12 cellular contexts compared by ENCODE assay signal in the genomic region with DNA sequence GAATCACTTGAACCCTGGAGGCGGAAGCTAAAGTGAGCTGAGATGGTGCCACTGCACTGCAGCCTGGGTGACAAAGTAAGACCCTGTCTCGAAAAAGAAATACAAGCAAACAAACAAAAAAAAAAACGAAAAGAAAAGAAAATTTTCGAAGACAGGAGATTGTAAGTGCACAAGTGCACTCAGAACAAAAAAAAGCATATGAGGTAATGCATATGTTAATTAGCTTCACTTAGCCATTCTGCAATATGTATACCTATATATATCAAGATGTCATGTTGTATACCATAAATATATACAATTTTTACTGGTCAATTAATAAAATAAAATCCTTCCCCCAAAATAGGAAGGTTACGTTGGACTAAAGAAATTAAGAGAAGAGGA.
DNase-seq lines count a peak whose midpoint lies in the region; ATAC-seq and TF ChIP-seq lines count a peak whose summit lies in the region.
"Had no signal": no experiment of that assay in that cellular context is flagged by ENCODE, and none has a peak within 500 bp of the region (broad histone marks: within the 10 kb centered on the region; RNA-seq: fewer than 3 reads in every experiment).

No MANE protein-coding gene starts in this region.

- TF ChIP-seq POLR2A in heart left ventricle (IDR thresholded peaks at IDR 0.05) (no peak), prostate gland (IDR thresholded peaks at IDR 0.05) (no peak)

- CTCF ChIA-PET in CD4-positive, alpha-beta T cell (lab: Charles Lee) = no interaction called here

- H3K4me3 Mint-ChIP-seq in osteocyte (ENCODE audit: unreplicated experiment) = no peak overlapping the region
- H3K4me3 Mint-ChIP-seq in CD4-positive, alpha-beta T cell = no peak overlapping the region
- H3K4me3 Mint-ChIP-seq: activated naive CD8-positive, alpha-beta T cell had no signal

- peaks cover 6 to 65% (median 51%) of the 10 kb centered on the region in 12 donors for H3K4me1 ChIP-seq in heart left ventricle
- peaks cover 4 to 16% of the 10 kb centered on the region in 2 donors for H3K4me1 ChIP-seq in esophagus (ENCODE audit: control insufficient read depth in 2 of 2, insufficient read depth in 2 of 2, low read length in 1 of 2)
- peaks cover 25% of the 10 kb centered on the region for H3K4me1 ChIP-seq in prostate gland (replicated peaks)
- no peaks in the 10 kb centered on the region for H3K4me1 ChIP-seq in effector memory CD4-positive, alpha-beta T cell (ENCODE audit: control insufficient read depth, insufficient read depth, low read length, poor library complexity, severe bottlenecking)

- 47 to 86% (median 54%) methylated on average over 5 of the region's 5 CpGs for WGBS in heart left ventricle, 4 donors
- 29 to 56% methylated on average over 5 of the region's 5 CpGs for WGBS in esophagus, 2 donors
- 58% methylated on average over 5 of the region's 5 CpGs for WGBS in prostate gland

- TF ChIP-seq CTCF in heart left ventricle (IDR thresholded peaks at IDR 0.05) (no peak), prostate gland (IDR thresholded peaks at IDR 0.05) (no peak), foreskin fibroblast (IDR thresholded peaks at IDR 0.05; ENCODE audit: low read depth, low read length) (no peak), osteocyte (IDR thresholded peaks at IDR 0.05) (no peak)
- TF ChIP-seq CTCF in CD4-positive, alpha-beta T cell (IDR thresholded peaks at IDR 0.05) = no peak

- H3K36me3 ChIP-seq in heart left ventricle (peaks cover 0 to 19% (median 0%) of the 10 kb centered on the region in 9 donors), esophagus (ENCODE audit: control insufficient read depth in 2 of 2, insufficient read depth in 2 of 2, low read length in 1 of 2) (no peaks in the 10 kb centered on the region), prostate gland (no peaks in the 10 kb centered on the region)
- no peaks in the 10 kb centered on the region for H3K36me3 ChIP-seq in effector memory CD4-positive, alpha-beta T cell (ENCODE audit: control insufficient read depth, insufficient read depth, low read length)

- H3K4me1 Mint-ChIP-seq in osteocyte (ENCODE audit: unreplicated experiment) = peaks cover 52% of the 10 kb centered on the region
- no peaks in the 10 kb centered on the region for H3K4me1 Mint-ChIP-seq in CD4-positive, alpha-beta T cell (ENCODE audit: low read depth)

- intact Hi-C loops in heart left ventricle (cut with DNase I) = loop anchor here (5.0 to 10.0 kb wide), 15 partner anchors 38 to 193 kb away; no protein-coding TSS in a partner anchor
- intact Hi-C loops in Right ventricle myocardium inferior (cut with DNase I) = loop anchor here (5.0 kb wide), 2 partner anchors 52 to 112 kb away; no protein-coding TSS in a partner anchor
- intact Hi-C loops in prostate gland (cut with DNase I) = loop anchor here (5.0 to 10.0 kb wide), 2 partner anchors 107 to 191 kb away; no protein-coding TSS in a partner anchor
- intact Hi-C loops in CD4-positive, alpha-beta T cell (cut with DNase I, micrococcal nuclease) = no loop called here

- H3K9me3 ChIP-seq in heart left ventricle = no peaks in the 10 kb centered on the region
- no peaks in the 10 kb centered on the region for H3K9me3 ChIP-seq in esophagus (ENCODE audit: control insufficient read depth in 2 of 2, insufficient read depth in 1 of 2, low read depth in 1 of 2, low read length in 1 of 2)
- H3K9me3 ChIP-seq in prostate gland = no peaks in the 10 kb centered on the region
- no peaks in the 10 kb centered on the region for H3K9me3 ChIP-seq in CD4-positive, alpha-beta T cell (ENCODE audit: control insufficient read depth, low read length)
- no peaks in the 10 kb centered on the region for H3K9me3 ChIP-seq in effector memory CD4-positive, alpha-beta T cell (ENCODE audit: control insufficient read depth, low read length)
- H3K9me3 ChIP-seq: SJSA1 had no signal

- no peaks in the 10 kb centered on the region for H3K27me3 Mint-ChIP-seq in osteocyte (ENCODE audit: unreplicated experiment)
- H3K27me3 Mint-ChIP-seq in CD4-positive, alpha-beta T cell = peaks cover 29% of the 10 kb centered on the region

- H3K4me3 ChIP-seq in heart left ventricle = peak overlapping the region in 8 of 12 donors; percentile 46 to 58 (median 54)
- no peak overlapping the region for H3K4me3 ChIP-seq in esophagus (ENCODE audit: low read depth in 1 of 2, low read length in 2 of 2)
- H3K4me3 ChIP-seq in prostate gland = no peak overlapping the region
- H3K4me3 ChIP-seq in foreskin fibroblast (ENCODE audit: low read depth in 1 of 2, low read length in 2 of 2) = no peak overlapping the region
- no peak overlapping the region for H3K4me3 ChIP-seq in effector memory CD4-positive, alpha-beta T cell (ENCODE audit: insufficient read depth, low read depth, low read length, poor library complexity, severe bottlenecking)

- no peak overlapping the region for H3K27ac Mint-ChIP-seq in osteocyte (ENCODE audit: unreplicated experiment)
- H3K27ac Mint-ChIP-seq in CD4-positive, alpha-beta T cell = no peak overlapping the region
- H3K27ac Mint-ChIP-seq: activated naive CD8-positive, alpha-beta T cell had no signal

- H3K27me3 ChIP-seq in heart left ventricle (no peaks in the 10 kb centered on the region), esophagus (ENCODE audit: control insufficient read depth in 1 of 2, insufficient read depth in 2 of 2, low read length in 2 of 2) (no peaks in the 10 kb centered on the region), prostate gland (replicated peaks; ENCODE audit: insufficient read depth) (no peaks in the 10 kb centered on the region)
- peaks cover 7% of the 10 kb centered on the region for H3K27me3 ChIP-seq in CD4-positive, alpha-beta T cell (ENCODE audit: control insufficient read depth, insufficient read depth, low read length)
- H3K27me3 ChIP-seq in effector memory CD4-positive, alpha-beta T cell (replicated peaks; ENCODE audit: control insufficient read depth, insufficient read depth, low read length, poor library complexity, severe bottlenecking) = no peaks in the 10 kb centered on the region
- H3K27me3 ChIP-seq: SJSA1 had no signal

- peak overlapping the region in 10 of 12 donors; percentile 71 to 97 (median 89) for H3K27ac ChIP-seq in heart left ventricle
- H3K27ac ChIP-seq in esophagus (ENCODE audit: low read depth in 2 of 2, low read length in 1 of 2) = peak overlapping the region; percentile 82
- H3K27ac ChIP-seq in prostate gland = peak overlapping the region; percentile 79 to 82
- H3K27ac ChIP-seq in CD4-positive, alpha-beta T cell (ENCODE audit: low read depth, low read length) = no peak overlapping the region
- no peak overlapping the region for H3K27ac ChIP-seq in effector memory CD4-positive, alpha-beta T cell (ENCODE audit: insufficient read depth, low read length, poor library complexity, severe bottlenecking)

- no peaks in the 10 kb centered on the region for H3K9me3 Mint-ChIP-seq in osteocyte (ENCODE audit: unreplicated experiment)
- no peaks in the 10 kb centered on the region for H3K9me3 Mint-ChIP-seq in CD4-positive, alpha-beta T cell

- POLR2A ChIA-PET in CD4-positive, alpha-beta T cell (lab: Charles Lee) = no interaction called here

- no peak for DNase-seq in heart left ventricle
- no peak for DNase-seq in Right ventricle myocardium inferior (ENCODE audit: missing footprints)
- DNase-seq in prostate gland (ENCODE audit: low spot score) = no peak
- DNase-seq in foreskin fibroblast = no peak
- DNase-seq in osteocyte (ENCODE audit: extremely low spot score, unreplicated experiment) = no peak
- DNase-seq in CD4-positive, alpha-beta T cell = no peak
- DNase-seq in effector memory CD4-positive, alpha-beta T cell = no peak
- DNase-seq: Karpas-422, NCI-H187 treated with DMSO at 0.1 percent for 48 hours had no signal

- peaks cover 10% of the 10 kb centered on the region for H3K36me3 Mint-ChIP-seq in osteocyte (ENCODE audit: unreplicated experiment)
- no peaks in the 10 kb centered on the region for H3K36me3 Mint-ChIP-seq in CD4-positive, alpha-beta T cell (ENCODE audit: low read depth)
- H3K36me3 Mint-ChIP-seq: activated naive CD8-positive, alpha-beta T cell had no signal

- ATAC-seq in heart left ventricle = no peak
- ATAC-seq in Right ventricle myocardium inferior = no peak
- ATAC-seq in CD4-positive, alpha-beta T cell (ENCODE audit: poor library complexity) = no peak

Comparison
In these comparisons a context has a peak if more than half of its experiments do, and no peak if none do; other contexts are left out.
1. H3K27ac ChIP-seq: peak in heart left ventricle (10 of 12), esophagus (2 of 2) and prostate gland (2 of 2); none in CD4-positive, alpha-beta T cell (single experiment) and effector memory CD4-positive, alpha-beta T cell (single experiment).
2. H3K4me3 ChIP-seq: peak in heart left ventricle (8 of 12); none in esophagus (0 of 2), prostate gland (0 of 2), foreskin fibroblast (0 of 2) and effector memory CD4-positive, alpha-beta T cell (single experiment).
3. intact Hi-C loops: an anchor here in heart left ventricle (5.0 to 10.0 kb wide), Right ventricle myocardium inferior (5.0 kb wide) and prostate gland (5.0 to 10.0 kb wide); none called in CD4-positive, alpha-beta T cell.